1 cellular context compared by ENCODE assay signal in the genomic region with DNA sequence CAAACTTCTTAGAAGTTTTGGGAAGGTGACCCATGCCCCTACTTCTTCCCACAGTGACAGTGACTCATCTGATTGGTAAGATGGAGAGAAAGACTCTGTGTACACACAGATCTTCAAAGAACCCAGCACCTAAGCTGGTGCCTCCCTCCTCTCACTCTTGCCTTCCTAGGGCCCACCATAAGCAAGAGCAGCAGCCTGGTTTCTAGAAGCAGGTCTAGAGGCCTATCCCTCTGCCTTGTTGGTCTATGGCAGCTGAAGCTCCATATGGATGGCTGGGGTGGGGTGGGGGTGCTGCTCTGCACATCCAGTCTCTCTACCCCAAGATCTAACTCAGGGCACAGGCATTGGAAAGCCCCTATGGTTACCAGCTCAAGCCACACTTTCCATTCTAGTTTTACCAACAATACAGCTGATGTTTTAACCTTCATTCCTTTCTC.
TF ChIP-seq lines count a peak whose summit lies in the region.

No MANE protein-coding gene starts in this region.

TF ChIP-seq in IMR-90, 13 proteins besides CTCF, POLR2A, EP300 and RAD21 (continued from another document):
- TF ChIP-seq, protein P1, sequence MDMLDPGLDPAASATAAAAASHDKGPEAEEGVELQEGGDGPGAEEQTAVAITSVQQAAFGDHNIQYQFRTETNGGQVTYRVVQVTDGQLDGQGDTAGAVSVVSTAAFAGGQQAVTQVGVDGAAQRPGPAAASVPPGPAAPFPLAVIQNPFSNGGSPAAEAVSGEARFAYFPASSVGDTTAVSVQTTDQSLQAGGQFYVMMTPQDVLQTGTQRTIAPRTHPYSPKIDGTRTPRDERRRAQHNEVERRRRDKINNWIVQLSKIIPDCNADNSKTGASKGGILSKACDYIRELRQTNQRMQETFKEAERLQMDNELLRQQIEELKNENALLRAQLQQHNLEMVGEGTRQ (IDR thresholded peaks at IDR 0.05; ENCODE audit: low read depth, low read length): no peak
- TF ChIP-seq RCOR1 (IDR thresholded peaks at IDR 0.05; ENCODE audit: insufficient replicate concordance, low read length): no peak
- TF ChIP-seq, protein P2, sequence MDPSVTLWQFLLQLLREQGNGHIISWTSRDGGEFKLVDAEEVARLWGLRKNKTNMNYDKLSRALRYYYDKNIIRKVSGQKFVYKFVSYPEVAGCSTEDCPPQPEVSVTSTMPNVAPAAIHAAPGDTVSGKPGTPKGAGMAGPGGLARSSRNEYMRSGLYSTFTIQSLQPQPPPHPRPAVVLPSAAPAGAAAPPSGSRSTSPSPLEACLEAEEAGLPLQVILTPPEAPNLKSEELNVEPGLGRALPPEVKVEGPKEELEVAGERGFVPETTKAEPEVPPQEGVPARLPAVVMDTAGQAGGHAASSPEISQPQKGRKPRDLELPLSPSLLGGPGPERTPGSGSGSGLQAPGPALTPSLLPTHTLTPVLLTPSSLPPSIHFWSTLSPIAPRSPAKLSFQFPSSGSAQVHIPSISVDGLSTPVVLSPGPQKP (IDR thresholded peaks at IDR 0.05; ENCODE audit: borderline replicate concordance, low read depth, low read length): no peak
- no peak for TF ChIP-seq MXI1 (IDR thresholded peaks at IDR 0.05; ENCODE audit: borderline replicate concordance, low read depth, low read length)
- TF ChIP-seq RFX5 (IDR thresholded peaks at IDR 0.05; ENCODE audit: low read depth, low read length): no peak
- TF ChIP-seq MAZ (IDR thresholded peaks at IDR 0.05; ENCODE audit: borderline replicate concordance, low read depth, low read length): no peak
- no peak for TF ChIP-seq BHLHE40 (IDR thresholded peaks at IDR 0.05; ENCODE audit: low read depth, low read length)
